Comparison of ENCODE assay signal across 17 cellular contexts in genomic region chr14:97267509-97267908, GRCh38.
"Had no signal": no experiment of that assay in that cellular context is flagged by ENCODE, and none has a peak within 500 bp of the region (broad histone marks: within the 10 kb centered on the region; RNA-seq: fewer than 3 reads in every experiment).

No MANE protein-coding gene starts in this region.

- H3K4me1 Mint-ChIP-seq: memory B cell had no signal

- H3K9me3 ChIP-seq: prostate gland, sigmoid colon, suprapubic skin, upper lobe of left lung had no signal

- H3K27ac ChIP-seq: foreskin keratinocyte, prostate gland, sigmoid colon, suprapubic skin, upper lobe of left lung had no signal

- H3K36me3 Mint-ChIP-seq: memory B cell; natural killer cell treated with Interleukin-12 subunit alpha and Interleukin-12 subunit beta and Interleukin-15 and Interleukin-18, amount 100 ng/mL, for 72 hours had no signal

- H3K4me3 ChIP-seq: prostate gland, sigmoid colon, suprapubic skin, upper lobe of left lung had no signal

- H3K27ac Mint-ChIP-seq: activated T-helper 2 cell treated with anti-CD3 and anti-CD28 coated beads, Interferon-gamma antibody, Interleukin-2, Interleukin-4, amounts not matched to agents 10 μg/mL and 5 μg/mL and 100 μg/mL, durations not matched to agents 14 hours and 24 hours and 36 hours; memory B cell; natural killer cell treated with Interleukin-12 subunit alpha and Interleukin-12 subunit beta and Interleukin-15 and Interleukin-18, amount 100 ng/mL, for 72 hours had no signal

- H3K4me3 Mint-ChIP-seq: memory B cell; natural killer cell treated with Interleukin-12 subunit alpha and Interleukin-12 subunit beta and Interleukin-15 and Interleukin-18, amount 100 ng/mL, for 72 hours had no signal

- DNase-seq: activated CD4-positive, alpha-beta T cell treated with anti-CD3 and anti-CD28 coated beads for 48 hours; activated CD8-positive, alpha-beta memory T cell treated with anti-CD3 and anti-CD28 coated beads for 24 hours; activated naive CD4-positive, alpha-beta T cell treated with anti-CD3 and anti-CD28 coated beads, Interleukin-2, amount 50 U/mL, for 16 hours; foreskin keratinocyte; occipital lobe; sigmoid colon; stimulated activated CD4-positive, alpha-beta T cell treated with anti-CD3 and anti-CD28 coated beads, Interleukin-12 subunit alpha, Interleukin-12 subunit beta, amount 100 ng/mL, for 4 hours; stimulated activated CD4-positive, alpha-beta T cell treated with anti-CD3 and anti-CD28 coated beads, Interleukin-2, amount 100 ng/mL, for 48 hours; stimulated activated naive CD4-positive, alpha-beta T cell treated with Interleukin-2 at 50 U/mL for 16 hours; T-helper 1 cell; upper lobe of left lung had no signal

- ATAC-seq: left lobe of liver; natural killer cell treated with Interleukin-12 subunit alpha and Interleukin-12 subunit beta and Interleukin-15 and Interleukin-18, amount 100 ng/mL, for 72 hours had no signal

- H3K27me3 ChIP-seq: foreskin keratinocyte, sigmoid colon, suprapubic skin, upper lobe of left lung had no signal

- H3K36me3 ChIP-seq: prostate gland, sigmoid colon, suprapubic skin, upper lobe of left lung had no signal

- H3K4me1 ChIP-seq: prostate gland, sigmoid colon, suprapubic skin, upper lobe of left lung had no signal

- H3K9me3 Mint-ChIP-seq: memory B cell; natural killer cell treated with Interleukin-12 subunit alpha and Interleukin-12 subunit beta and Interleukin-15 and Interleukin-18, amount 100 ng/mL, for 72 hours had no signal
